In the genomic region with DNA sequence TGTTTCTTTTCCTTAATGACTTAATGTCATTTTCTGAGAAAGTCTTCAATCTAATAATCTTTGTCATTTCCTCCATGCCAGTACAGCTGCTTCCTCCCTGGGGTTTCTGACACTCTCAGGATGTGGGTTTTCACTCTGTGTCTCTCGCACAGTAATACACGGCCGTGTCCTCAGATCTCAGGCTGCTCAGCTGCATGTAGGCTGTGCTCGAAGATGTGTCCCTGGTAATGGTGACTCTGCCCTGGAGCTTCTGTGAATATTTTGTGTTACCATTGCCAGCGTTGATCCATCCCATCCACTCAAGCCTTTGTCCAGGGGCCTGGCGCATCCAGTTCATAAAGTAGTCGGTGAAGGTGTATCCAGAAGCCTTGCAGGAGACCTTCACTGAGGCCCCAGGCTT, we compare ENCODE assay signal across 7 cellular contexts.
DNase-seq lines count a peak whose midpoint lies in the region; ATAC-seq, FAIRE-seq and TF ChIP-seq lines count a peak whose summit lies in the region.
"Not testable (repeated sequence)": the region's sequence is repeated elsewhere in the genome, so short reads cannot be mapped to it uniquely, and the experiment has no call there.

No MANE protein-coding gene starts in this region.

- intact Hi-C loops in CD4-positive, alpha-beta T cell (cut with DNase I, micrococcal nuclease); activated CD4-positive, alpha-beta T cell treated with anti-CD3 and anti-CD28 coated beads for 36 hours (cut with DNase I, micrococcal nuclease): not testable (repeated sequence)

- not testable (repeated sequence) for H3K4me1 Mint-ChIP-seq in CD4-positive, alpha-beta T cell (ENCODE audit: low read depth); activated CD4-positive, alpha-beta T cell treated with anti-CD3 and anti-CD28 coated beads for 36 hours; activated T-helper 17 cell treated with anti-CD3 and anti-CD28 coated beads, Interleukin-2, amount 50 U/mL, for 72 hours; effector memory CD8-positive, alpha-beta T cell (ENCODE audit: low read depth in 2 of 2); naive thymus-derived CD8-positive, alpha-beta T cell; stimulated activated naive B cell treated with anti-CD40 and anti-IgM and Interleukin-4, amounts not matched to agents 10 μg/mL and 1 μg/mL and 100 μg/mL, for 72 hours

- DNase-seq in CD4-positive, alpha-beta T cell; GM19239 (ENCODE audit: insufficient read length, low spot score); activated CD4-positive, alpha-beta T cell treated with anti-CD3 and anti-CD28 coated beads for 36 hours; effector memory CD8-positive, alpha-beta T cell; naive thymus-derived CD8-positive, alpha-beta T cell; stimulated activated naive B cell treated with anti-CD40 and anti-IgM and Interleukin-4, amounts not matched to agents 10 μg/mL and 1 μg/mL and 100 μg/mL, for 72 hours: not testable (repeated sequence)

- not testable (repeated sequence) for H3K27ac ChIP-seq in CD4-positive, alpha-beta T cell (ENCODE audit: low read depth, low read length)

- not testable (repeated sequence) for H3K9me3 Mint-ChIP-seq in CD4-positive, alpha-beta T cell; activated CD4-positive, alpha-beta T cell treated with anti-CD3 and anti-CD28 coated beads for 36 hours (ENCODE audit: low read depth); activated T-helper 17 cell treated with anti-CD3 and anti-CD28 coated beads, Interleukin-2, amount 50 U/mL, for 72 hours; effector memory CD8-positive, alpha-beta T cell; naive thymus-derived CD8-positive, alpha-beta T cell; stimulated activated naive B cell treated with anti-CD40 and anti-IgM and Interleukin-4, amounts not matched to agents 10 μg/mL and 1 μg/mL and 100 μg/mL, for 72 hours

- H3K27me3 ChIP-seq in CD4-positive, alpha-beta T cell (ENCODE audit: control insufficient read depth, insufficient read depth, low read length): not testable (repeated sequence)

- H3K9me3 ChIP-seq in CD4-positive, alpha-beta T cell (ENCODE audit: control insufficient read depth, low read length): not testable (repeated sequence)

- not testable (repeated sequence) for H3K4me3 Mint-ChIP-seq in CD4-positive, alpha-beta T cell; activated CD4-positive, alpha-beta T cell treated with anti-CD3 and anti-CD28 coated beads for 36 hours; activated T-helper 17 cell treated with anti-CD3 and anti-CD28 coated beads, Interleukin-2, amount 50 U/mL, for 72 hours; effector memory CD8-positive, alpha-beta T cell; naive thymus-derived CD8-positive, alpha-beta T cell; stimulated activated naive B cell treated with anti-CD40 and anti-IgM and Interleukin-4, amounts not matched to agents 10 μg/mL and 1 μg/mL and 100 μg/mL, for 72 hours

- not testable (repeated sequence) for H3K36me3 Mint-ChIP-seq in CD4-positive, alpha-beta T cell (ENCODE audit: low read depth); activated CD4-positive, alpha-beta T cell treated with anti-CD3 and anti-CD28 coated beads for 36 hours (ENCODE audit: low read depth); activated T-helper 17 cell treated with anti-CD3 and anti-CD28 coated beads, Interleukin-2, amount 50 U/mL, for 72 hours (ENCODE audit: low read depth); effector memory CD8-positive, alpha-beta T cell (ENCODE audit: insufficient read depth); naive thymus-derived CD8-positive, alpha-beta T cell; stimulated activated naive B cell treated with anti-CD40 and anti-IgM and Interleukin-4, amounts not matched to agents 10 μg/mL and 1 μg/mL and 100 μg/mL, for 72 hours

- POLR2A ChIA-PET in CD4-positive, alpha-beta T cell (lab: Charles Lee); activated CD4-positive, alpha-beta T cell treated with anti-CD3 and anti-CD28 coated beads for 36 hours (lab: Charles Lee); naive thymus-derived CD8-positive, alpha-beta T cell (lab: Charles Lee): not testable (repeated sequence)

- H3K27me3 Mint-ChIP-seq in CD4-positive, alpha-beta T cell; activated CD4-positive, alpha-beta T cell treated with anti-CD3 and anti-CD28 coated beads for 36 hours; activated T-helper 17 cell treated with anti-CD3 and anti-CD28 coated beads, Interleukin-2, amount 50 U/mL, for 72 hours; effector memory CD8-positive, alpha-beta T cell; naive thymus-derived CD8-positive, alpha-beta T cell; stimulated activated naive B cell treated with anti-CD40 and anti-IgM and Interleukin-4, amounts not matched to agents 10 μg/mL and 1 μg/mL and 100 μg/mL, for 72 hours: not testable (repeated sequence)

- FAIRE-seq in GM19239 (lab: Jason Lieb, UNC): peak; percentile 89

- not testable (repeated sequence) for H3K27ac Mint-ChIP-seq in CD4-positive, alpha-beta T cell; activated CD4-positive, alpha-beta T cell treated with anti-CD3 and anti-CD28 coated beads for 36 hours; activated T-helper 17 cell treated with anti-CD3 and anti-CD28 coated beads, Interleukin-2, amount 50 U/mL, for 72 hours; effector memory CD8-positive, alpha-beta T cell; naive thymus-derived CD8-positive, alpha-beta T cell; stimulated activated naive B cell treated with anti-CD40 and anti-IgM and Interleukin-4, amounts not matched to agents 10 μg/mL and 1 μg/mL and 100 μg/mL, for 72 hours

- not testable (repeated sequence) for TF ChIP-seq CTCF in CD4-positive, alpha-beta T cell (IDR thresholded peaks at IDR 0.05)

- CTCF ChIA-PET in CD4-positive, alpha-beta T cell (lab: Charles Lee); activated CD4-positive, alpha-beta T cell treated with anti-CD3 and anti-CD28 coated beads for 36 hours (lab: Charles Lee): not testable (repeated sequence)

- ATAC-seq in CD4-positive, alpha-beta T cell (ENCODE audit: poor library complexity): peak; percentile 49
- ATAC-seq in activated CD4-positive, alpha-beta T cell treated with anti-CD3 and anti-CD28 coated beads for 36 hours: peak; percentile 14
- peak; percentile 23 for ATAC-seq in activated T-helper 17 cell treated with anti-CD3 and anti-CD28 coated beads, Interleukin-2, amount 50 U/mL, for 72 hours (replicated peaks)
- ATAC-seq in effector memory CD8-positive, alpha-beta T cell (replicated peaks): peak; percentile 51
- ATAC-seq in naive thymus-derived CD8-positive, alpha-beta T cell: peak; percentile 59 to 70
- peak; percentile 16 to 42 for ATAC-seq in stimulated activated naive B cell treated with anti-CD40 and anti-IgM and Interleukin-4, amounts not matched to agents 10 μg/mL and 1 μg/mL and 100 μg/mL, for 72 hours (replicated peaks)

Comparison
In these comparisons a context has a peak if more than half of its experiments do, and no peak if none do; other contexts are left out.
1. ATAC-seq: peak in every context shown above with its lines; median percentile 64 in naive thymus-derived CD8-positive, alpha-beta T cell; 51 in effector memory CD8-positive, alpha-beta T cell; 49 in CD4-positive, alpha-beta T cell; 29 in stimulated activated naive B cell treated with anti-CD40 and anti-IgM and Interleukin-4, amounts not matched to agents 10 μg/mL and 1 μg/mL and 100 μg/mL, for 72 hours; 23 in activated T-helper 17 cell treated with anti-CD3 and anti-CD28 coated beads, Interleukin-2, amount 50 U/mL, for 72 hours; 14 in activated CD4-positive, alpha-beta T cell treated with anti-CD3 and anti-CD28 coated beads for 36 hours.